ENCODE assay signal across 8 cellular contexts in genomic region chr9:81971727-81972126, GRCh38. TPM values are rescaled to one million over a fixed set of nuclear protein-coding genes. Genes with fewer than 3 reads are reported as not detected.
"Had no signal": no experiment of that assay in that cellular context is flagged by ENCODE, and none has a peak within 500 bp of the region (broad histone marks: within the 10 kb centered on the region; RNA-seq: fewer than 3 reads in every experiment).

No MANE protein-coding gene starts in this region.

- H3K27ac Mint-ChIP-seq: GM23338, H9, IgD-negative memory B cell had no signal

- H3K4me3 Mint-ChIP-seq: GM23338, H9 had no signal

- H3K36me3 Mint-ChIP-seq: IgD-negative memory B cell had no signal

- H3K4me1 Mint-ChIP-seq: GM23338, H9, IgD-negative memory B cell had no signal

- H3K27ac ChIP-seq: HL-60 had no signal

- H3K4me3 ChIP-seq: GM23338 had no signal

- DNase-seq: H9, HCEC 1CT had no signal

- H3K27me3 Mint-ChIP-seq: IgD-negative memory B cell had no signal

- ATAC-seq: GM23338, HepG2 had no signal

RNA-seq across cellular contexts. Expression of gene SPATA31D1, which starts 16.8 kb away (rescaled TPM):
- total RNA-seq: GM23338, H1, H9, HepG2, HT1080 had no signal

RNA-seq across cellular contexts. Expression of gene SPATA31D3, which starts 28.4 kb away (rescaled TPM):
- total RNA-seq: GM23338, H1, H9, HepG2, HT1080 had no signal

RNA-seq across cellular contexts. Expression of gene SPATA31D4, which starts 43.5 kb away (rescaled TPM):
- total RNA-seq: GM23338, H1, H9, HepG2, HT1080 had no signal
